Comparison of ENCODE assay signal across 12 cellular contexts in genomic region chr4:74625981-74626380, GRCh38.
"Had no signal": no experiment of that assay in that cellular context is flagged by ENCODE, and none has a peak within 500 bp of the region (broad histone marks: within the 10 kb centered on the region; RNA-seq: fewer than 3 reads in every experiment).

No MANE protein-coding gene starts in this region.

- H3K4me3 ChIP-seq: colonic mucosa, skin epidermis had no signal

- H3K27ac ChIP-seq: colonic mucosa, parathyroid adenoma had no signal

- H3K36me3 ChIP-seq: colonic mucosa had no signal

- H3K27me3 ChIP-seq: colonic mucosa had no signal

- H2AFZ ChIP-seq: parathyroid adenoma had no signal

- H3K4me1 ChIP-seq: colonic mucosa, parathyroid adenoma had no signal

- H3K9me3 ChIP-seq: colonic mucosa had no signal

- DNase-seq: activated CD4-positive, alpha-beta memory T cell treated with anti-CD3 and anti-CD28 coated beads, Interleukin-2, amount 10 ng/mL, durations not matched to agents 7 days and 5 days; activated CD8-positive, alpha-beta memory T cell treated with anti-CD3 and anti-CD28 coated beads, Interleukin-2, amount 50 U/mL, for 48 hours; activated naive CD4-positive, alpha-beta T cell treated with anti-CD3 and anti-CD28 coated beads, Interleukin-2, amount 10 ng/mL, durations not matched to agents 7 days and 5 days; caudate nucleus; colonic mucosa; effector CD4-positive, alpha-beta T cell; kidney glomerular epithelial cell; midbrain had no signal

- H3K79me2 ChIP-seq: parathyroid adenoma had no signal

- ATAC-seq: activated CD4-positive, CD25-positive, alpha-beta regulatory T cell treated with anti-CD3 and anti-CD28 coated beads, Interleukin-2, amount 50 U/mL, for 24 hours; stimulated activated effector memory CD8-positive, alpha-beta T cell treated with anti-CD3 and anti-CD28 coated beads, Interleukin-12 subunit alpha, Interleukin-12 subunit beta, amount 100 ng/mL, for 72 hours had no signal

- H3K9ac ChIP-seq: parathyroid adenoma had no signal
